15 cellular contexts compared by ENCODE assay signal in genomic region chr12:110993425-110993824, GRCh38. TPM values are rescaled to one million over a fixed set of nuclear protein-coding genes. Genes with fewer than 3 reads are reported as not detected.
"Had no signal": no experiment of that assay in that cellular context is flagged by ENCODE, and none has a peak within 500 bp of the region (broad histone marks: within the 10 kb centered on the region; RNA-seq: fewer than 3 reads in every experiment).

No MANE protein-coding gene starts in this region.

- H3K27ac ChIP-seq: thyroid gland, uterus had no signal

- FAIRE-seq: astrocyte, endothelial cell of umbilical vein had no signal

- H3K4me2 ChIP-seq: smooth muscle cell had no signal

- H3K27me3 ChIP-seq: thyroid gland, uterus had no signal

- H3K4me1 ChIP-seq: thyroid gland, uterus had no signal

- DNase-seq: activated CD4-positive, alpha-beta T cell treated with anti-CD3 and anti-CD28 coated beads for 48 hours; activated naive CD4-positive, alpha-beta T cell treated with Interleukin-2 at 50 U/mL for 16 hours; activated naive CD8-positive, alpha-beta T cell treated with anti-CD3 and anti-CD28 coated beads, Interleukin-2, amount 50 U/mL, for 24 hours; foreskin melanocyte; head of caudate nucleus; nucleus accumbens; right cardiac atrium; thyroid gland; uterus had no signal

- ATAC-seq: activated naive CD8-positive, alpha-beta T cell treated with anti-CD3 and anti-CD28 coated beads, Interleukin-2, amount 50 U/mL, for 24 hours; left lobe of liver; natural killer cell treated with Interleukin-12 subunit alpha and Interleukin-12 subunit beta and Interleukin-15 and Interleukin-18, amount 100 ng/mL, for 72 hours; right cardiac atrium had no signal

- H3K4me3 ChIP-seq: smooth muscle cell, thyroid gland, uterus had no signal

- H3K36me3 ChIP-seq: thyroid gland, uterus had no signal

- H3K9me3 ChIP-seq: thyroid gland, uterus had no signal

RNA-seq across cellular contexts. Expression of gene CUX2, which starts 40.5 kb away (rescaled TPM):
- total RNA-seq: activated T-helper 1 cell treated with anti-CD3 and anti-CD28 coated beads, Interleukin-12 subunit alpha, Interleukin-12 subunit beta, Interleukin-2, Interleukin-4 antibody, amounts not matched to agents 30 ng/mL and 10 ng/mL and 1 ng/mL, durations not matched to agents 14 hours and 24 hours and 36 hours; endothelial cell of umbilical vein; natural killer cell treated with Interleukin-12 subunit alpha and Interleukin-12 subunit beta and Interleukin-15 and Interleukin-18, amount 100 ng/mL, for 72 hours; right cardiac atrium; smooth muscle cell had no signal
- polyA plus RNA-seq: endothelial cell of umbilical vein, right cardiac atrium, smooth muscle cell had no signal
